Comparison of ENCODE assay signal across 23 cellular contexts in genomic region chr17:16141685-16142084, GRCh38.
"Had no signal": no experiment of that assay in that cellular context is flagged by ENCODE, and none has a peak within 500 bp of the region (broad histone marks: within the 10 kb centered on the region; RNA-seq: fewer than 3 reads in every experiment).

No MANE protein-coding gene starts in this region.

- DNase-seq: activated CD4-positive, alpha-beta memory T cell treated with anti-CD3 and anti-CD28 coated beads, Interleukin-2, amount 10 ng/mL, durations not matched to agents 7 days and 5 days; activated CD4-positive, alpha-beta T cell treated with anti-CD3 and anti-CD28 coated beads for 36 hours; activated CD4-positive, alpha-beta T cell treated with anti-CD3 and anti-CD28 coated beads, Interleukin-2, amount 50 U/mL, for 1 hour; activated gamma-delta T cell treated with Interleukin-2 at 50 U/mL for 16 hours; activated T-cell treated with anti-CD3 and anti-CD28 coated beads for 4 hours; activated T-cell treated with anti-CD3 and anti-CD28 coated beads, Interleukin-2, amount 50 U/mL, for 72 hours; aorta; MM.1S; NCI-H1105 treated with DMSO at 0.1 percent for 48 hours; NCI-H1436 treated with DMSO at 0.1 percent for 48 hours; NCI-H187; NCI-H2081; NCI-H446; NCI-H524; Peyer's patch; Right ventricle myocardium superior; SJCRH30; SK-N-SH; T-helper 1 cell; WERI-Rb-1 had no signal

- FAIRE-seq: bronchial epithelial cell had no signal

- H3K9ac ChIP-seq: KMS-11, SK-N-SH had no signal

- H3K27ac ChIP-seq: KMS-11, Peyer's patch, RWPE1, SJCRH30, WERI-Rb-1 had no signal

- H3K27me3 ChIP-seq: Peyer's patch, SJCRH30 had no signal

- H3K4me1 ChIP-seq: Peyer's patch, SJCRH30 had no signal

- H3K9me3 ChIP-seq: Peyer's patch, SJCRH30, SK-N-SH had no signal

- H3K4me2 ChIP-seq: KMS-11, SK-N-SH had no signal

- H3K4me3 ChIP-seq: Peyer's patch, SJCRH30 had no signal

- ATAC-seq: activated CD4-positive, alpha-beta T cell treated with anti-CD3 and anti-CD28 coated beads for 36 hours; activated T-cell treated with anti-CD3 and anti-CD28 coated beads, Interleukin-2, amount 50 U/mL, for 72 hours had no signal
